Comparison of ENCODE assay signal across 8 cellular contexts in the genomic region with DNA sequence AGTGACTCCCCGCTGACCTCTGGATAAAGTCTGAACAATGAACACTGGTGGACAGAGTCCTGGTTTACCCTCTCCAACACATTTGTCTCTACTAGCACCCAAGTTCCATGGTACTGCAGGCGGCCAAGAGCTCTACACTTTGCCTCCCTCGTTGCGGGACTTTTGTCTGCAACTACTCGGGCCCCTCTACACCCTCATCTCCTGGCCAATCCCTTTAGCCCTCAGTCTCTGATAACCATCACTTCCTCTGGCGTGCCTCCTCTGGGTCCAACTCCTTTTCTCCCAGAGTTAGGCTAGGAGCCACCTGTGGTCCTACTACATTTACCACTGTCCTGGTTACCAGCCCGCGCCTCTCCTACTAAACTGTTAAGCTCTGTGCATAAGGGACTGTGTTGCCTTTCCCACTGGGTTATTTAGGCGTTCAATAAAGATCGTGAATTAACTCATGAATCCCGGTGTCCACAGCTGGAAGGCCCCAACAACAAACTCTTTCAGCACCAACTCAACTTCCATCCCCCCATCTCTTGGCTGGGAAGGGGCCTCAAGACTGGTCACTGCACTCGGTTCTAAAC. TPM values are rescaled to one million over a fixed set of nuclear protein-coding genes. Genes with fewer than 3 reads are reported as not detected.
DNase-seq lines count a peak whose midpoint lies in the region; ATAC-seq and TF ChIP-seq lines count a peak whose summit lies in the region.

No MANE protein-coding gene starts in this region.

- no peak for TF ChIP-seq CTCF in OCI-LY3 (IDR thresholded peaks at IDR 0.05; ENCODE audit: low read depth, low read length)
- no peak for TF ChIP-seq CTCF in dorsolateral prefrontal cortex (IDR thresholded peaks at IDR 0.05 in 54 of 56, conservative IDR thresholded peaks at IDR 0.05 in 2 of 56; ENCODE audit: low read depth in 1 of 56, partially characterized antibody in 56 of 56)
- no peak for TF ChIP-seq CTCF in mucosa of descending colon (IDR thresholded peaks at IDR 0.05)

- H3K9ac ChIP-seq in OCI-LY3 (ENCODE audit: low read length) = peak overlapping the region; percentile 89

- peak overlapping the region; percentile 81 for H3K4me3 ChIP-seq in OCI-LY3 (ENCODE audit: low read length)
- peak overlapping the region; percentile 67 to 97 (median 85) for H3K4me3 ChIP-seq in dorsolateral prefrontal cortex
- H3K4me3 ChIP-seq in mucosa of descending colon = peak overlapping the region; percentile 52

- H3K4me1 ChIP-seq in OCI-LY3 (ENCODE audit: low read length) = peaks cover 15% of the 10 kb centered on the region
- peaks cover 7% of the 10 kb centered on the region for H3K4me1 ChIP-seq in mucosa of descending colon (ENCODE audit: low read depth)

- peaks cover 20% of the 10 kb centered on the region for H3K36me3 ChIP-seq in OCI-LY3 (replicated peaks; ENCODE audit: low read depth, low read length)
- no peaks in the 10 kb centered on the region for H3K36me3 ChIP-seq in mucosa of descending colon (ENCODE audit: low read depth)

- peaks cover 8% of the 10 kb centered on the region; the same call in 1 of the 2 replicates for H4K20me1 ChIP-seq in OCI-LY3 (ENCODE audit: insufficient read depth, low read length)

- peaks cover 55% of the 10 kb centered on the region for H3K79me2 ChIP-seq in OCI-LY3 (ENCODE audit: low read length)

- peak overlapping the region; percentile 87 for H2AFZ ChIP-seq in OCI-LY3 (ENCODE audit: low read depth, low read length)

- peak overlapping the region; percentile 97 for H3K4me2 ChIP-seq in OCI-LY3 (ENCODE audit: low read length)

- ATAC-seq in GM21528 (IDR thresholded peaks at IDR 0.05; ENCODE audit: low FRiP score, unreplicated experiment) (peak; percentile 7), mucosa of descending colon (peak; percentile 8)

- intact Hi-C loops in dorsolateral prefrontal cortex (cut with DNase I) (no loop called here), mucosa of descending colon (cut with DNase I, micrococcal nuclease) (no loop called here)

- H3K9me3 ChIP-seq in OCI-LY3 (ENCODE audit: insufficient read depth, low read length) (no peaks in the 10 kb centered on the region), mucosa of descending colon (no peaks in the 10 kb centered on the region)

- H3K27me3 ChIP-seq in OCI-LY3 (ENCODE audit: low read depth, low read length) (no peaks in the 10 kb centered on the region), dorsolateral prefrontal cortex (no peaks in the 10 kb centered on the region)

- H3K27ac ChIP-seq in OCI-LY3 (ENCODE audit: low read length) = peak overlapping the region; percentile 73
- peak overlapping the region in 55 of 59 donors; percentile 55 to 97 (median 93) for H3K27ac ChIP-seq in dorsolateral prefrontal cortex

- peak in 1 of 10 donors; percentile 5 for DNase-seq in dorsolateral prefrontal cortex
- DNase-seq in mucosa of descending colon = peak in 2 of 3 donors; percentile 13 to 15
- no peak for DNase-seq in NCI-H446 (lab: John Stamatoyannopoulos, UW)
- DNase-seq in NCI-H1436 (lab: John Stamatoyannopoulos, UW) = no peak
- DNase-seq in NCI-H2196 (lab: John Stamatoyannopoulos, UW; ENCODE audit: unreplicated experiment) = no peak
- no peak for DNase-seq in NCI-H2029 (lab: John Stamatoyannopoulos, UW)

RNA-seq across cellular contexts. Expression of gene HDHD2, which starts 0.8 kb away (rescaled TPM):
- 100 to 1,000 TPM in 12 of 120 experiments, 10 to 100 TPM in 108; 61.2 to 120 (median 86.0) TPM for total RNA-seq in dorsolateral prefrontal cortex
- 10 to 100 TPM; 33.8 to 45.7 (median 37.1) TPM for total RNA-seq in mucosa of descending colon

RNA-seq across cellular contexts. Expression of gene IER3IP1, which starts 26.6 kb away (rescaled TPM):
- total RNA-seq in dorsolateral prefrontal cortex = 10 to 100 TPM in 9 of 120 experiments, 1 to 10 TPM in 111; 4.6 to 12.1 (median 8.1) TPM
- 10 to 100 TPM in 1 of 3 donors, 1 to 10 TPM in 2; 9.4 to 10.6 (median 9.7) TPM for total RNA-seq in mucosa of descending colon

Comparison
In these comparisons a context has a peak if more than half of its experiments do, and no peak if none do; other contexts are left out.
1. DNase-seq: peak in mucosa of descending colon (2 of 3); none in NCI-H446 (0 of 2), NCI-H1436 (single experiment), NCI-H2196 (single experiment) and NCI-H2029 (single experiment).
2. Peak in every context shown above with its lines, with median percentiles within 50 percentile points of each other: H3K4me3 ChIP-seq.